ENCODE assay signal across 12 cellular contexts in the genomic region with DNA sequence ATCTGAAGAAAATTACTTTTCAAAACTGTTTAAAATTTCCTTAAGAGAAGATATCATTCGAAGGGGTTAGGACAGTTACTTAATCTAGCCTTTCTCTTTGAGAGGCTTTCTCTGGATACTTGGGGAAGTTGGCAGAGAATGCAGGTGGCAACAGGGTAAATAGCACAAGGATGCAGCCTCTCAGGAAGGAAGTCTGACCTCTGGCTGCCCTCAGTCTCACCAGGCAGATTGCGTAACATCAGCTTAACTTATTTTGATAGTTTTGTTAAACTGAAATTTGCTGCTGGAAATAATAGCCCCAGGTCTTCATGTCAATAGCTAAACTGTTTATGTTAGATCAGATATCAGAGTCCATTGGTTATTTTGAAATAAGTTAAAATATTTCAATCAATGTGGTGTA. TPM values are rescaled to one million over a fixed set of nuclear protein-coding genes. Genes with fewer than 3 reads are reported as not detected.
DNase-seq lines count a peak whose midpoint lies in the region; ATAC-seq and TF ChIP-seq lines count a peak whose summit lies in the region.
"Had no signal": no experiment of that assay in that cellular context is flagged by ENCODE, and none has a peak within 500 bp of the region (broad histone marks: within the 10 kb centered on the region; RNA-seq: fewer than 3 reads in every experiment).

No MANE protein-coding gene starts in this region.

- ATAC-seq in gastroesophageal sphincter: peak; percentile 43

- no peak overlapping the region for H3K4me3 ChIP-seq in gastroesophageal sphincter
- H3K4me3 ChIP-seq: dorsolateral prefrontal cortex had no signal

- no peak for TF ChIP-seq CTCF in gastroesophageal sphincter (IDR thresholded peaks at IDR 0.05)

- 50 to 62% methylated on average over 2 of the region's 2 CpGs for WGBS in gastroesophageal sphincter (ENCODE audit: low coverage in 1 of 2), 2 donors

- no peaks in the 10 kb centered on the region for H3K36me3 ChIP-seq in gastroesophageal sphincter

- DNase-seq in HPDE6-E6E7 (ENCODE audit: extremely low spot score) (peak; percentile 10), SKM-1 (lab: John Stamatoyannopoulos, UW; ENCODE audit: unreplicated experiment) (peak; percentile 75), stromal cell of bone marrow (ENCODE audit: low read depth) (peak; percentile 4), HuH-7 (ENCODE audit: low spot score) (no peak), DMS153 treated with DMSO at 0.1 percent for 48 hours (lab: John Stamatoyannopoulos, UW; ENCODE audit: unreplicated experiment) (no peak)
- no peak for DNase-seq in effector CD8-positive, alpha-beta T cell (lab: John Stamatoyannopoulos, UW)
- DNase-seq: activated gamma-delta T cell, dorsolateral prefrontal cortex, Karpas-422, NCI-H774 had no signal

- H3K27ac ChIP-seq in gastroesophageal sphincter: no peak overlapping the region
- H3K27ac ChIP-seq: dorsolateral prefrontal cortex had no signal

- no peak for TF ChIP-seq POLR2A in gastroesophageal sphincter (IDR thresholded peaks at IDR 0.05)

- no peak for TF ChIP-seq EP300 in gastroesophageal sphincter (IDR thresholded peaks at IDR 0.05)

- peaks cover 0 to 11% (median 0%) of the 10 kb centered on the region in 3 donors for H3K9me3 ChIP-seq in gastroesophageal sphincter

- peaks cover 0 to 7% (median 0%) of the 10 kb centered on the region in 3 donors for H3K4me1 ChIP-seq in gastroesophageal sphincter

- H3K27me3 ChIP-seq in gastroesophageal sphincter: no peaks in the 10 kb centered on the region
- H3K27me3 ChIP-seq: dorsolateral prefrontal cortex had no signal

RNA-seq across cellular contexts. Expression of gene CCDC192, which starts 20.4 kb away (rescaled TPM):
- total RNA-seq in gastroesophageal sphincter: 1 to 10 TPM in 1 of 4 donors, under 1 TPM in 2, not detected in 1; 0.94 to 2.6 (median 0.94) TPM
- total RNA-seq: posterior vena cava had no signal

Comparison
In these comparisons a context has a peak if more than half of its experiments do, and no peak if none do; other contexts are left out.
1. DNase-seq: peak in HPDE6-E6E7 (single experiment), SKM-1 (single experiment) and stromal cell of bone marrow (single experiment); none in effector CD8-positive, alpha-beta T cell (single experiment), HuH-7 (single experiment) and DMS153 treated with DMSO at 0.1 percent for 48 hours (single experiment).